Comparison of ENCODE assay signal across 8 cellular contexts in genomic region chr2:171319164-171319810, GRCh38.
A peak's percentile ranks its signal among the peaks of the same experiment; 100 is the strongest.
DNase-seq lines count a peak whose midpoint lies in the region; ATAC-seq and TF ChIP-seq lines count a peak whose summit lies in the region.

No MANE protein-coding gene starts in this region.

- H3K4me3 ChIP-seq in fibroblast of pulmonary artery (replicated peaks; ENCODE audit: low read depth, low read length) = no peak overlapping the region

- in situ Hi-C loops in GM18951 (cut with MboI; ENCODE audit: low sequenced_read_pairs, unreplicated experiment) = no loop called here

- ATAC-seq in HG03045 (IDR thresholded peaks at IDR 0.05; ENCODE audit: unreplicated experiment) = peak; percentile 49

- peak; percentile 41 for TF ChIP-seq POLR2A in GM18951 (IDR thresholded peaks at IDR 0.05; ENCODE audit: extremely low read depth, insufficient read depth, insufficient read length)

- TF ChIP-seq CTCF in fibroblast of pulmonary artery (IDR thresholded peaks at IDR 0.05; ENCODE audit: low read length, missing control alignments) = no peak

- peak; percentile 28 for DNase-seq in activated CD4-positive, alpha-beta T cell treated with anti-CD3 and anti-CD28 coated beads, Interleukin-2, amount 50 U/mL, for 1 hour
- DNase-seq in fibroblast of pulmonary artery (ENCODE audit: low read depth) = peak; percentile 74
- peak; percentile 16 to 47 for DNase-seq in stimulated activated CD8-positive, alpha-beta memory T cell treated with anti-CD3 and anti-CD28 coated beads, Interleukin-7, amount 100 ng/mL, for 48 hours (ENCODE audit: extremely low read depth in 1 of 2, low read depth in 1 of 2)
- DNase-seq in NCI-H1417 (lab: John Stamatoyannopoulos, UW) = no peak
- no peak for DNase-seq in NCI-H1694 treated with DMSO at 0.1 percent for 48 hours (lab: John Stamatoyannopoulos, UW)
- no peak for DNase-seq in SHP77 treated with DMSO at 0.1 percent for 48 hours (lab: John Stamatoyannopoulos, UW)

Comparison
In these comparisons a context has a peak if more than half of its experiments do, and no peak if none do; other contexts are left out.
1. DNase-seq: peak in activated CD4-positive, alpha-beta T cell treated with anti-CD3 and anti-CD28 coated beads, Interleukin-2, amount 50 U/mL, for 1 hour (single experiment), fibroblast of pulmonary artery (single experiment) and stimulated activated CD8-positive, alpha-beta memory T cell treated with anti-CD3 and anti-CD28 coated beads, Interleukin-7, amount 100 ng/mL, for 48 hours (2 of 2); none in NCI-H1417 (0 of 3), NCI-H1694 treated with DMSO at 0.1 percent for 48 hours (single experiment) and SHP77 treated with DMSO at 0.1 percent for 48 hours (single experiment).